16 cellular contexts compared by ENCODE assay signal in the genomic region with DNA sequence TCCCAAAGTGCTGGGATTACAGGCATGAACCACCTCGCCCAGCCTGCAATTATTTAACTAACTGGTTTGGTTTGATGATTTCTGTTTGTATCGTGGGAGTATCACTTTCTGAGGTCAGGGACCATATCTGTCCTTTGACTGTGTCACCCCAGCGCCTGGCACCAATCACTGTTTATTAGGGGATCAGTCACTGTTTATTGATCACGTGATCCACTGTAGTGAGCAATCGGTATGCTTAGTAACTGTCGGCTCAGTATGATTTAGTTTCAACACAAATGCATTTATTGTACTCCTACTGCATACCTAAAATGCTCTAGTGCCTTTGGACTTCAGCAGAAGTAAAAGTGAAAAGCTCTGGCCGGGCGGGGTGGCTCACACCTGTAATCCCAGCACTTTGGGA. TPM values are rescaled to one million over a fixed set of nuclear protein-coding genes. Genes with fewer than 3 reads are reported as not detected.
DNase-seq lines count a peak whose midpoint lies in the region; ATAC-seq and TF ChIP-seq lines count a peak whose summit lies in the region.
"Had no signal": no experiment of that assay in that cellular context is flagged by ENCODE, and none has a peak within 500 bp of the region (broad histone marks: within the 10 kb centered on the region; RNA-seq: fewer than 3 reads in every experiment).

No MANE protein-coding gene starts in this region.

- no peaks in the 10 kb centered on the region for H3K9me3 Mint-ChIP-seq in chondrocyte (ENCODE audit: low read depth)
- H3K9me3 Mint-ChIP-seq: CD4-positive, alpha-beta T cell; GM23338; IgD-negative memory B cell had no signal

- H3K9me3 ChIP-seq in right atrium auricular region (no peaks in the 10 kb centered on the region), GM23248 (ENCODE audit: low read depth) (no peaks in the 10 kb centered on the region), smooth muscle cell (replicated peaks; ENCODE audit: low read depth) (no peaks in the 10 kb centered on the region)
- H3K9me3 ChIP-seq: BE2C, Caco-2 had no signal

- peaks cover 8% of the 10 kb centered on the region; the same call in 1 of the 2 replicates for H4K20me1 ChIP-seq in GM23248 (ENCODE audit: insufficient read depth)
- H4K20me1 ChIP-seq in smooth muscle cell (ENCODE audit: low read depth), result peaks cover 100% of the 10 kb centered on the region

- no peak overlapping the region for H3K4me3 Mint-ChIP-seq in chondrocyte (ENCODE audit: unreplicated experiment)
- H3K4me3 Mint-ChIP-seq: CD4-positive, alpha-beta T cell; GM23338; IgD-negative memory B cell had no signal

- no peaks in the 10 kb centered on the region for H3K27me3 Mint-ChIP-seq in chondrocyte (ENCODE audit: low read depth)
- H3K27me3 Mint-ChIP-seq: CD4-positive, alpha-beta T cell; IgD-negative memory B cell had no signal

- no peak overlapping the region for H3K27ac ChIP-seq in right atrium auricular region
- H3K27ac ChIP-seq in GM23248, result 0 out of 2 replicates have a peak overlapping the region, but pooled peaks have one; percentile 6
- H3K27ac ChIP-seq in smooth muscle cell (ENCODE audit: low read depth), result peak overlapping the region; percentile 96

- no peaks in the 10 kb centered on the region for H3K27me3 ChIP-seq in right atrium auricular region
- H3K27me3 ChIP-seq in GM23248 (replicated peaks; ENCODE audit: insufficient read depth), result no peaks in the 10 kb centered on the region
- H3K27me3 ChIP-seq in smooth muscle cell (ENCODE audit: low read depth), result no peaks in the 10 kb centered on the region
- H3K27me3 ChIP-seq: BE2C had no signal

- peaks cover 100% of the 10 kb centered on the region for H3K79me2 ChIP-seq in GM23248 (ENCODE audit: insufficient read depth)
- H3K79me2 ChIP-seq in smooth muscle cell (ENCODE audit: low read depth), result peaks cover 100% of the 10 kb centered on the region

- in situ Hi-C loops in GM23248 (cut with MboI), result no loop called here

- H3K4me2 ChIP-seq in GM23248 (ENCODE audit: unreplicated experiment), result no peak overlapping the region
- no peak overlapping the region for H3K4me2 ChIP-seq in smooth muscle cell
- H3K4me2 ChIP-seq: GM23338 had no signal

- TF ChIP-seq CTCF in right atrium auricular region (IDR thresholded peaks at IDR 0.05) (no peak), chondrocyte (IDR thresholded peaks at IDR 0.05) (no peak), smooth muscle cell (IDR thresholded peaks at IDR 0.05; ENCODE audit: borderline replicate concordance, insufficient read depth, poor library complexity, severe bottlenecking) (no peak)

- H3K9me2 ChIP-seq in GM23248 (ENCODE audit: insufficient read depth), result no peaks in the 10 kb centered on the region

- no peak overlapping the region for H3K4me3 ChIP-seq in right atrium auricular region
- H3K4me3 ChIP-seq in GM23248, result no peak overlapping the region
- H3K4me3 ChIP-seq in smooth muscle cell, result no peak overlapping the region
- H3K4me3 ChIP-seq: GM23338 had no signal

- WGBS in GM23248 (ENCODE audit: low coverage in 1 of 2, low lambda C conversion rate in 2 of 2, missing lambda C conversion rate in 2 of 2), 2 experiments, result 69 to 73% methylated on average over 8 of the region's 8 CpGs
- WGBS in smooth muscle cell (ENCODE audit: low lambda C conversion rate), result 84% methylated on average over 8 of the region's 8 CpGs

- H3K9ac ChIP-seq in GM23248, result no peak overlapping the region
- H3K9ac ChIP-seq in smooth muscle cell (ENCODE audit: low read depth), result no peak overlapping the region

- H3K4me1 ChIP-seq in right atrium auricular region (peaks cover 0 to 11% of the 10 kb centered on the region in 2 donors), GM23248 (ENCODE audit: insufficient read depth) (peaks cover 8% of the 10 kb centered on the region; the same call in 1 of the 2 replicates), smooth muscle cell (ENCODE audit: low read depth) (peaks cover 9% of the 10 kb centered on the region)
- H3K4me1 ChIP-seq: Caco-2 had no signal

- peaks cover 41% of the 10 kb centered on the region for H3K36me3 Mint-ChIP-seq in chondrocyte (ENCODE audit: low read depth)
- H3K36me3 Mint-ChIP-seq: IgD-negative memory B cell had no signal

- peaks cover 58% of the 10 kb centered on the region for H3K4me1 Mint-ChIP-seq in chondrocyte (ENCODE audit: low read depth)

- H3K36me3 ChIP-seq in right atrium auricular region, result peaks cover 5% of the 10 kb centered on the region
- peaks cover 32% of the 10 kb centered on the region for H3K36me3 ChIP-seq in GM23248 (ENCODE audit: low read depth)
- H3K36me3 ChIP-seq in smooth muscle cell (ENCODE audit: low read depth), result peaks cover 13% of the 10 kb centered on the region
- H3K36me3 ChIP-seq: BE2C had no signal

- H3F3A ChIP-seq in GM23248 (ENCODE audit: insufficient read depth), result peaks cover 54% of the 10 kb centered on the region
- peaks cover 74% of the 10 kb centered on the region for H3F3A ChIP-seq in smooth muscle cell (ENCODE audit: low read depth)

- ATAC-seq in left cardiac atrium, result no peak
- ATAC-seq: GM23338 had no signal

- intact Hi-C loops in left cardiac atrium (cut with DNase I), result loop anchor here (5.0 to 10.0 kb wide), 3 partner anchors 41 to 718 kb away; no protein-coding TSS in a partner anchor

- peak; percentile 3 for DNase-seq in left cardiac atrium
- DNase-seq in right atrium auricular region (ENCODE audit: low spot score), result no peak
- DNase-seq in GM23248, result no peak
- DNase-seq in chondrocyte (ENCODE audit: low spot score), result no peak
- no peak for DNase-seq in smooth muscle cell (lab: John Stamatoyannopoulos, UW; ENCODE audit: unreplicated experiment)
- DNase-seq in AG08396 (ENCODE audit: low spot score), result no peak
- no peak for DNase-seq in activated CD4-positive, alpha-beta T cell treated with anti-CD3 and anti-CD28 coated beads, Interleukin-2, amount 50 U/mL, for 4 hours
- DNase-seq: 8988T; BE2C; C1 segment of cervical spinal cord; Caco-2; CD4-positive, alpha-beta T cell; GDM1; HCEC 1CT had no signal

- H2AFZ ChIP-seq in GM23248, result no peak overlapping the region
- H2AFZ ChIP-seq in smooth muscle cell (ENCODE audit: low read depth), result no peak overlapping the region
- H2AFZ ChIP-seq: GM23338 had no signal

- peak overlapping the region; percentile 54 for H3K27ac Mint-ChIP-seq in chondrocyte (ENCODE audit: unreplicated experiment)
- H3K27ac Mint-ChIP-seq: CD4-positive, alpha-beta T cell; GM23338; IgD-negative memory B cell had no signal

RNA-seq across cellular contexts. Expression of a gene that starts 54.8 kb away (rescaled TPM):
- total RNA-seq in left cardiac atrium, result 10 to 100 TPM; 29.8 to 35.2 TPM
- 10 to 100 TPM; 10.9 to 22.0 TPM for total RNA-seq in right atrium auricular region
- 812 and 897 TPM in 2 replicates for total RNA-seq in GM23248 (2014; rRNA removed; shearing (Covaris generic))
- polyA plus RNA-seq in GM23248 (2016; fragmentation: Nextera tagmentation; extraction: Ambion mirVana), result 206 and 211 TPM in 2 replicates
- 2,235 to 2,410 TPM (median 2,315 TPM) in 3 replicates for total RNA-seq in chondrocyte
- total RNA-seq in smooth muscle cell, result 1,084 and 1,167 TPM in 2 replicates
- 1,100 and 1,443 TPM in 2 replicates for polyA plus RNA-seq in smooth muscle cell
- polyA plus RNA-seq: IgD-negative memory B cell had no signal

Comparison
In these comparisons a context has a peak if more than half of its experiments do, and no peak if none do; other contexts are left out.
1. H3K27ac ChIP-seq: peak in GM23248 (single experiment) and smooth muscle cell (single experiment); none in right atrium auricular region (0 of 2).
2. RNA of a gene that starts 54.8 kb away (total RNA-seq): 2,235 to 2,410 TPM in chondrocyte, 1,084 to 1,167 TPM in smooth muscle cell and 812 to 897 TPM in GM23248; 29.8 to 35.2 TPM in left cardiac atrium and 10.9 to 22.0 TPM in right atrium auricular region; every median in the first group is over 10 times any median in the second.